In the genomic region with DNA sequence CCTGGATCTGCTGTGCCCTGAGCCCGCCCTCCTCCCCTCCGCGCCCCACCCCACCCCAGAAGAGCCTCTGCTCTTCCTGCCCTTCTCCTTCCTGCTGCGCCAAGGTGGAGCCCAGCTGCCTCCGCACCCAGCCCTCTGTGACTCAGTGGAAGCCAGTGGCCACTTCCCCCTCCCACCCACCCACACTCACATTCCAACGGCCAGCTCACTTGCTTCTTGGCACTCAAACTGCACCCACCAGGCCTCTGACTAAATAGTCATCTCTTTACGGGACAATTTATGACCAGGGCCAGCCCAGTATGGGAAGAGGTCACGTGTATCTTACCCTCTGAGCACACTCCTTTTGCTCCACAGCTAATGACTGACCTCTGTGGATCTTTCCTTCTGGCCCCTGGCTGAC, we compare ENCODE assay signal across 9 cellular contexts.
A peak's percentile ranks its signal among the peaks of the same experiment; 100 is the strongest.
DNase-seq lines count a peak whose midpoint lies in the region; ATAC-seq and TF ChIP-seq lines count a peak whose summit lies in the region.
"Had no signal": no experiment of that assay in that cellular context is flagged by ENCODE, and none has a peak within 500 bp of the region (broad histone marks: within the 10 kb centered on the region; RNA-seq: fewer than 3 reads in every experiment).

No MANE protein-coding gene starts in this region.

- peak overlapping the region; percentile 69 to 96 (median 90) for H3K27ac Mint-ChIP-seq in CD14-positive monocyte
- peak overlapping the region; percentile 38 for H3K27ac Mint-ChIP-seq in osteocyte (ENCODE audit: unreplicated experiment)

- peaks cover 66% of the 10 kb centered on the region for H3K4me1 Mint-ChIP-seq in CD14-positive monocyte
- H3K4me1 Mint-ChIP-seq in osteocyte (ENCODE audit: unreplicated experiment), result peaks cover 34% of the 10 kb centered on the region

- DNase-seq in CD14-positive monocyte (ENCODE audit: low spot score) (peak; percentile 85), NCI-H226 (peak; percentile 81), epithelial cell of prostate (ENCODE audit: low read depth, low spot score) (peak; percentile 93), osteocyte (ENCODE audit: extremely low spot score, unreplicated experiment) (no peak), DMS114 treated with DMSO at 0.1 percent for 48 hours (lab: John Stamatoyannopoulos, UW; ENCODE audit: unreplicated experiment) (no peak)
- DNase-seq: activated CD4-positive, alpha-beta T cell treated with anti-CD3 and anti-CD28 coated beads, Interleukin-2, amount 50 U/mL, for 48 hours had no signal

- TF ChIP-seq CTCF in CD14-positive monocyte (IDR thresholded peaks at IDR 0.05), result no peak
- no peak for TF ChIP-seq CTCF in osteocyte (IDR thresholded peaks at IDR 0.05)

- H3K9me3 Mint-ChIP-seq in CD14-positive monocyte (peaks cover 0 to 2% (median 0%) of the 10 kb centered on the region in 7 donors), osteocyte (ENCODE audit: unreplicated experiment) (no peaks in the 10 kb centered on the region)

- H3K27ac ChIP-seq in epithelial cell of prostate, result peak overlapping the region; percentile 97

- H3K27me3 Mint-ChIP-seq in CD14-positive monocyte (ENCODE audit: low read depth in 3 of 3), result peaks cover 0 to 6% (median 0%) of the 10 kb centered on the region in 3 donors
- no peaks in the 10 kb centered on the region for H3K27me3 Mint-ChIP-seq in osteocyte (ENCODE audit: unreplicated experiment)

- intact Hi-C loops in CD14-positive monocyte (cut with micrococcal nuclease), result loop anchor here in 1 of 2 donors (2.0 kb wide), 1 partner anchor 14 kb away; no protein-coding TSS in a partner anchor

- ATAC-seq in GM18519 (IDR thresholded peaks at IDR 0.05; ENCODE audit: low FRiP score, unreplicated experiment), result no peak
- no peak for ATAC-seq in HG03025 (IDR thresholded peaks at IDR 0.05; ENCODE audit: low FRiP score, unreplicated experiment)
- no peak for ATAC-seq in HG03135 (IDR thresholded peaks at IDR 0.05; ENCODE audit: unreplicated experiment)

- H3K4me3 Mint-ChIP-seq in CD14-positive monocyte (no peak overlapping the region), osteocyte (ENCODE audit: unreplicated experiment) (no peak overlapping the region)

- peaks cover 0 to 7% of the 10 kb centered on the region in 2 donors for H3K36me3 Mint-ChIP-seq in CD14-positive monocyte
- no peaks in the 10 kb centered on the region for H3K36me3 Mint-ChIP-seq in osteocyte (ENCODE audit: unreplicated experiment)

Comparison
In these comparisons a context has a peak if more than half of its experiments do, and no peak if none do; other contexts are left out.
1. DNase-seq: peak in CD14-positive monocyte (single experiment), NCI-H226 (single experiment) and epithelial cell of prostate (single experiment); none in osteocyte (single experiment) and DMS114 treated with DMSO at 0.1 percent for 48 hours (single experiment).